ENCODE assay signal across 14 cellular contexts in the genomic region with DNA sequence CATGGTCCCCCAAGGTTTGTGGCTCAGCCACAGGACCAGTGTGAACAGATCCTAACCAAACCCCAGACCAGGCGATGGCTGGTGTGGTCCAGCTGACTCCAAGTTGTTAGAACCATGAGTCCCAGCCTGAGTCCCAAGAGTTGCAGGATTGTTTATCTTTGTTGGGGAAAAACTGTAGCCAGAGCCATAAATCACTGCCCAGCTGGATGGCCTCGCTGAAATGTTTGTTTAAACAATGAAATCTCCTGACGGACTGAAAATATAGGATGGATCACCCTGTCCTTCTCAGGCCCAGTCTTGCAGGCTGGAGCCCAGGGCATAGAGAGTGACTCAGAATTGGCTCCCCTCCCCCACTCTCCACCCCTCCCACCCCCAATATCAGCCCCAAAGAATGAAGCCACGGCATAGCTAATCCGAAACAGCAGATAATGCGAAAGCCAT. TPM values are rescaled to one million over a fixed set of nuclear protein-coding genes. Genes with fewer than 3 reads are reported as not detected.
DNase-seq lines count a peak whose midpoint lies in the region; ATAC-seq, FAIRE-seq and TF ChIP-seq lines count a peak whose summit lies in the region.
"Had no signal": no experiment of that assay in that cellular context is flagged by ENCODE, and none has a peak within 500 bp of the region (broad histone marks: within the 10 kb centered on the region; RNA-seq: fewer than 3 reads in every experiment).

No MANE protein-coding gene starts in this region.

- H3K4me1 Mint-ChIP-seq in GM23338, result peaks cover 7% of the 10 kb centered on the region; the same call in 2 of the 3 replicates

- H3K27me3 ChIP-seq in K562 (ENCODE audit: control insufficient read depth in 2 of 2, insufficient read depth in 2 of 2, low read length in 2 of 2), result peaks cover 3 to 4% of the 10 kb centered on the region in 2 experiments; a peak in 2 of 5 replicates
- no peaks in the 10 kb centered on the region for H3K27me3 ChIP-seq in tibial nerve
- H3K27me3 ChIP-seq in GM23338 (ENCODE audit: insufficient read depth), result no peaks in the 10 kb centered on the region

- DNase-seq in HuH-7 (ENCODE audit: low spot score), result peak; percentile 60
- DNase-seq in K562 (ENCODE audit: extremely low read depth in 1 of 4, low spot score in 3 of 4), result no peak
- peak; percentile 44 for DNase-seq in iris pigment epithelial cell (ENCODE audit: low read depth)
- DNase-seq in tibial nerve (ENCODE audit: low spot score in 2 of 2), result peak; percentile 48 to 55
- no peak for DNase-seq in GM23338 (ENCODE audit: low spot score)
- DNase-seq: activated naive CD4-positive, alpha-beta T cell treated with Interleukin-2 at 50 U/mL for 16 hours; DND-41; effector memory CD4-positive, alpha-beta T cell; stimulated activated CD4-positive, alpha-beta T cell treated with anti-CD3 and anti-CD28 coated beads, Interleukin-4, amount 100 ng/mL, for 24 hours; substantia nigra had no signal

- no peak for FAIRE-seq in K562 (lab: Jason Lieb, UNC)
- FAIRE-seq: GM18507 had no signal

- H3K9me1 ChIP-seq in K562 (ENCODE audit: control insufficient read depth, insufficient read depth, low read length), result no peaks in the 10 kb centered on the region

- no peaks in the 10 kb centered on the region; the same call in 1 of the 2 replicates for H3K9me2 ChIP-seq in GM23338 (ENCODE audit: insufficient read depth)

- H3K79me2 ChIP-seq in K562 (ENCODE audit: control insufficient read depth, insufficient read depth, low read length) (no peaks in the 10 kb centered on the region), GM23338 (replicated peaks; ENCODE audit: insufficient read depth) (no peaks in the 10 kb centered on the region)

- H3K27ac Mint-ChIP-seq in GM23338, result no peak overlapping the region

- no peak overlapping the region for H3K9ac ChIP-seq in K562 (ENCODE audit: insufficient read depth in 1 of 2, low read depth in 2 of 2, low read length in 2 of 2)

- H3K4me3 Mint-ChIP-seq in GM23338, result no peak overlapping the region

- no peak overlapping the region for H3K27ac ChIP-seq in K562 (ENCODE audit: extremely low read depth, low read depth, low read length)
- peak overlapping the region in 2 of 4 donors; percentile 20 to 49 for H3K27ac ChIP-seq in tibial nerve
- H3K27ac ChIP-seq in GM23338 (ENCODE audit: low read depth), result no peak overlapping the region

- H3K36me3 ChIP-seq in K562 (ENCODE audit: control insufficient read depth, insufficient read depth, low read length) (no peaks in the 10 kb centered on the region), tibial nerve (no peaks in the 10 kb centered on the region), GM23338 (ENCODE audit: insufficient read depth) (no peaks in the 10 kb centered on the region)

- TF ChIP-seq RAD21 in K562 (CRISPR knock-in tag; conservative IDR thresholded peaks at IDR 0.05 in 1 of 2, IDR thresholded peaks at IDR 0.05 in 1 of 2), result no peak

- no peaks in the 10 kb centered on the region for H3F3A ChIP-seq in GM23338 (replicated peaks; ENCODE audit: low read depth)

- H3K9me3 ChIP-seq in K562 (replicated peaks; ENCODE audit: control insufficient read depth, insufficient read depth, low read depth, low read length), result no peaks in the 10 kb centered on the region
- H3K9me3 ChIP-seq in tibial nerve, result no peaks in the 10 kb centered on the region

- WGBS in K562 (ENCODE audit: insufficient coverage, low coverage, missing lambda C conversion rate), result 0% methylated on average over 6 of the region's 6 CpGs
- WGBS in tibial nerve, 2 donors, result 64 to 69% methylated on average over 6 of the region's 6 CpGs

- no TSS peak for BruUV-seq in K562 (replicated peaks; lab: Mats Ljungman, UMichigan)

- H2AFZ ChIP-seq in K562 (ENCODE audit: low read depth, low read length) (no peak overlapping the region), GM23338 (no peak overlapping the region)

- intact Hi-C loops in K562 (cut with micrococcal nuclease), result no loop called here

- POLR2A ChIA-PET in K562 (lab: Yijun Ruan, JAX), result interaction anchor here (1.1 kb wide), 1 partner anchor 12 kb away, joined by 3 read pairs; no protein-coding TSS in a partner anchor

- CTCF ChIA-PET in K562 (lab: Yijun Ruan, JAX; ENCODE audit: low intra/inter-chr PET ratio), result interaction anchor here (3.3 kb wide), 1 partner anchor 231 kb away, joined by 23 read pairs; no protein-coding TSS in a partner anchor

- no peaks in the 10 kb centered on the region; a peak in 1 of 5 replicates for H3K4me1 ChIP-seq in K562 (replicated peaks in 1 of 2; ENCODE audit: control insufficient read depth in 2 of 2, insufficient read depth in 2 of 2, low read length in 2 of 2)
- peaks cover 0 to 25% (median 5%) of the 10 kb centered on the region in 4 donors for H3K4me1 ChIP-seq in tibial nerve
- H3K4me1 ChIP-seq in GM23338 (ENCODE audit: insufficient read depth), result peaks cover 11% of the 10 kb centered on the region

- no peaks in the 10 kb centered on the region for H3K9me3 Mint-ChIP-seq in GM23338

- TF ChIP-seq POLR2A in K562 (conservative IDR thresholded peaks at IDR 0.05) (no peak), tibial nerve (IDR thresholded peaks at IDR 0.05) (no peak)

- in situ Hi-C loops in K562 (cut with MboI), result no loop called here

- TF ChIP-seq EP300 in K562 (IDR thresholded peaks at IDR 0.05; ENCODE audit: low read length) (no peak), tibial nerve (IDR thresholded peaks at IDR 0.05) (peak in 1 of 2 donors; percentile 72)

- no peak overlapping the region for H3K4me2 ChIP-seq in K562 (ENCODE audit: insufficient read depth, low read length)
- H3K4me2 ChIP-seq in GM23338, result no peak overlapping the region

- peaks cover under 1% of the 10 kb centered on the region for H3K27me3 Mint-ChIP-seq in GM23338 (ENCODE audit: insufficient read depth, low read depth, poor library complexity)

- TF ChIP-seq CTCF in K562 (IDR thresholded peaks at IDR 0.05 in 2 of 3, conservative IDR thresholded peaks at IDR 0.05 in 1 of 3; ENCODE audit: insufficient read depth in 2 of 3, low read depth in 1 of 3, low read length in 3 of 3), result no peak
- no peak for TF ChIP-seq CTCF in tibial nerve (IDR thresholded peaks at IDR 0.05)
- no peak for TF ChIP-seq CTCF in GM23338 (conservative IDR thresholded peaks at IDR 0.05; ENCODE audit: low read depth in 2 of 2)

- H3K4me3 ChIP-seq in K562 (no peak overlapping the region), tibial nerve (no peak overlapping the region), GM23338 (no peak overlapping the region)

- H3K36me3 Mint-ChIP-seq in GM23338 (ENCODE audit: low read depth), result no peaks in the 10 kb centered on the region

- ATAC-seq in K562, result no peak
- no peak for ATAC-seq in HG02623 (IDR thresholded peaks at IDR 0.05; ENCODE audit: unreplicated experiment)
- no peak for ATAC-seq in GM23338
- no peak for ATAC-seq in GM21717 (IDR thresholded peaks at IDR 0.05; ENCODE audit: unreplicated experiment)
- ATAC-seq in HG03520 (IDR thresholded peaks at IDR 0.05; ENCODE audit: unreplicated experiment), result no peak

- no peaks in the 10 kb centered on the region; the same call in 1 of the 2 replicates for H4K20me1 ChIP-seq in K562 (replicated peaks; ENCODE audit: control insufficient read depth, insufficient read depth, low read length)
- no peaks in the 10 kb centered on the region for H4K20me1 ChIP-seq in GM23338 (replicated peaks; ENCODE audit: insufficient read depth)

TF ChIP-seq in K562, 482 proteins besides CTCF, POLR2A, EP300 and RAD21 (continues in another document):
- no peak for TF ChIP-seq ETV5 (CRISPR knock-in tag; IDR thresholded peaks at IDR 0.05; ENCODE audit: low read depth)
- TF ChIP-seq COPS2 (conservative IDR thresholded peaks at IDR 0.05), result no peak
- TF ChIP-seq ZBTB17 (CRISPR knock-in tag; IDR thresholded peaks at IDR 0.05), result no peak
- no peak for TF ChIP-seq ZNF431 (CRISPR knock-in tag; IDR thresholded peaks at IDR 0.05)
- TF ChIP-seq BCL6 (CRISPR knock-in tag; IDR thresholded peaks at IDR 0.05), result no peak
- TF ChIP-seq SNRNP70 (optimal IDR thresholded peaks at IDR 0.05; ENCODE audit: low read depth, low read length), result no peak
- no peak for TF ChIP-seq TGIF2 (CRISPR knock-in tag; IDR thresholded peaks at IDR 0.05)

TF ChIP-seq in GM23338, 12 proteins besides CTCF, POLR2A, EP300 and RAD21 (continues in another document):
- no peak for TF ChIP-seq CREB1 (CRISPR knock-in tag; IDR thresholded peaks at IDR 0.05; ENCODE audit: low read depth)
- no peak for TF ChIP-seq POLR2AphosphoS5 (IDR thresholded peaks at IDR 0.05; ENCODE audit: low read depth)
- no peak for TF ChIP-seq JUNB (IDR thresholded peaks at IDR 0.05; ENCODE audit: unreplicated experiment)

RNA-seq across cellular contexts. Expression of a gene that starts 36.4 kb away (rescaled TPM):
- 11.0 and 54.2 TPM in 2 replicates for total RNA-seq in K562 (2011; cell fraction: chromatin; rRNA removed; ENCODE audit: low replicate concordance)
- total RNA-seq in K562 (2011; cell fraction: nucleolus; rRNA removed), result 31.8 and 42.2 TPM in 2 replicates
- 16.4 and 24.4 TPM in 2 replicates for total RNA-seq in K562 (2011; cell fraction: nucleoplasm; rRNA removed)
- total RNA-seq in K562 (2014; rRNA removed) (0.91 and 1.2 TPM in 2 replicates), K562 (2014; rRNA removed; fragmentation: Illumina TruSeq; extraction: Trizol) (0.73 and 1.2 TPM in 2 replicates), K562 (2015; rRNA removed; fragmentation: Illumina TruSeq; extraction: Trizol) (0.62 and 0.64 TPM in 2 replicates), K562 (2021) (1.3 and 1.5 TPM in 2 replicates), tibial nerve (100 to 1,000 TPM; 155 to 328 (median 200) TPM)
- polyA plus RNA-seq in K562 (2011; rRNA removed) (14.8 and 23.1 TPM in 2 replicates), K562 (2014; fragmentation: Illumina TruSeq; extraction: Trizol) (1.3 and 1.9 TPM in 2 replicates), K562 (2014; fragmentation: Nextera tagmentation; extraction: Ambion mirVana) (not detected), K562 (2014; rRNA removed) (1.8 and 2.2 TPM in 2 replicates), GM23338 (2016; fragmentation: Nextera tagmentation; extraction: Ambion mirVana) (7.0 and 9.3 TPM in 2 replicates)
- polyA plus RNA-seq in K562 (2011; cell fraction: cytosol; rRNA removed), result 12.7 and 15.7 TPM in 2 replicates
- 99.6 and 103 TPM in 2 replicates for polyA plus RNA-seq in K562 (2011; cell fraction: nucleus; rRNA removed)
- 1.6 TPM in 2 replicates for polyA plus RNA-seq in K562 (2012)
- 12.6 and 13.2 TPM in 2 replicates for polyA minus RNA-seq in K562 (2011; rRNA and poly(A)+ RNA removed)
- 4.0 and 7.6 TPM in 2 replicates for polyA minus RNA-seq in K562 (2011; cell fraction: cytosol; rRNA and poly(A)+ RNA removed)
- polyA minus RNA-seq in K562 (2011; cell fraction: nucleus; rRNA and poly(A)+ RNA removed), result 12.7 and 16.7 TPM in 2 replicates
- 32.8 and 44.8 TPM in 2 replicates for total RNA-seq in GM23338 (2014; rRNA removed; shearing (Covaris generic))

Comparison
In these comparisons a context has a peak if more than half of its experiments do, and no peak if none do; other contexts are left out.
1. DNase-seq: peak in HuH-7 (single experiment), iris pigment epithelial cell (single experiment) and tibial nerve (2 of 2); none in K562 (0 of 4) and GM23338 (single experiment).